Comparison of ENCODE assay signal across 9 cellular contexts in the genomic region with DNA sequence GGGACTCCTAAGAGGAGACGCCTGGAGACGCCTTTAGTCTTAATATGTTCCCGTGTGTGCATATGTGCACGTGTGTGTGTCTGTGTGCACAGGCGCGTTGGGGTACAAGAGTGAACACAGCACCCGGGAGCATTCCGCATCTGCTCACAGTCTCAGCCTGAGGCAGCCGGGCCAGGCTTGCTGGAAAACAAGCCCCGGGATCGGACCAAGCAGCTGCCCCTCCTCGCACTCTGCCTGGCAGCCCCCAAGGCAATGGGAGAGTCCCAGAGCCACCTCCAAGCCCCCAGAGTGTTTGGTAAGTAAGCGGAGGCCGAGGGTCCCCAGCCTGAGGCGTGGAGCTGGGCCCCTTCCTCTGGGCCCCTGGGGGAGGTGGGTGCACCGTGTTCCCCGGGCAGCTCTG.
"Had no signal": no experiment of that assay in that cellular context is flagged by ENCODE, and none has a peak within 500 bp of the region (broad histone marks: within the 10 kb centered on the region; RNA-seq: fewer than 3 reads in every experiment).

No MANE protein-coding gene starts in this region.

- ATAC-seq: K562 had no signal

- H3K27ac ChIP-seq: GM23248, HL-60 had no signal

- H3K9ac ChIP-seq: GM23248 had no signal

- H3K9me3 ChIP-seq: HAP-1 had no signal

- DNase-seq: GM23248, GOT3, H7, HFFc6, IMR-90, KG1 had no signal

- H2AFZ ChIP-seq: GM23248 had no signal

- H3K36me3 ChIP-seq: HAP-1 had no signal

- H3K4me3 ChIP-seq: GM23248, HAP-1, K562 had no signal

- FAIRE-seq: K562 had no signal
